Comparison of ENCODE assay signal across 12 cellular contexts in genomic region chr6:35052694-35053565, GRCh38.
DNase-seq lines count a peak whose midpoint lies in the region; ATAC-seq and TF ChIP-seq lines count a peak whose summit lies in the region.
"Had no signal": no experiment of that assay in that cellular context is flagged by ENCODE, and none has a peak within 500 bp of the region (broad histone marks: within the 10 kb centered on the region; RNA-seq: fewer than 3 reads in every experiment).

No MANE protein-coding gene starts in this region.

- no peak overlapping the region for H2AFZ ChIP-seq in H9 (ENCODE audit: low read length)

- no peak overlapping the region for H2BK12ac ChIP-seq in H9 (ENCODE audit: insufficient read length, low read depth, low read length)

- no peaks in the 10 kb centered on the region for H3K27me3 Mint-ChIP-seq in H9 (ENCODE audit: low read depth)
- H3K27me3 Mint-ChIP-seq: memory B cell had no signal

- H2BK20ac ChIP-seq in H9 (ENCODE audit: low read depth, low read length, poor library complexity, severe bottlenecking), result no peak overlapping the region

- no peak overlapping the region for H3K4me3 Mint-ChIP-seq in H9
- H3K4me3 Mint-ChIP-seq: memory B cell had no signal

- H3K27ac ChIP-seq in H9 (ENCODE audit: insufficient read length, low read depth, low read length) (no peak overlapping the region), right cardiac atrium (ENCODE audit: low read length) (peak overlapping the region; percentile 84), sigmoid colon (peak overlapping the region; percentile 84 to 92 (median 88)), coronary artery (peak overlapping the region in 1 of 2 donors; percentile 79)

- no peaks in the 10 kb centered on the region for H4K20me1 ChIP-seq in H9 (ENCODE audit: control insufficient read depth, insufficient read depth, insufficient read length)

- H4K91ac ChIP-seq in H9 (ENCODE audit: insufficient read length, low read depth, low read length), result no peak overlapping the region

- no peak overlapping the region for H2BK5ac ChIP-seq in H9 (ENCODE audit: insufficient read length, low read length)

- no peak for TF ChIP-seq CTCF in H9 (conservative IDR thresholded peaks at IDR 0.05)
- no peak for TF ChIP-seq CTCF in sigmoid colon (IDR thresholded peaks at IDR 0.05)
- TF ChIP-seq CTCF in coronary artery (IDR thresholded peaks at IDR 0.05), result no peak

- H3K4me3 ChIP-seq in right cardiac atrium (ENCODE audit: low read length), result no peak overlapping the region
- H3K4me3 ChIP-seq in sigmoid colon, result peak overlapping the region in 1 of 4 donors; percentile 2
- H3K4me3 ChIP-seq in coronary artery, result no peak overlapping the region

- H3T11ph ChIP-seq in H9 (ENCODE audit: low read length), result no peak overlapping the region

- intact Hi-C loops in right cardiac atrium (cut with DNase I) (no loop called here), sigmoid colon (cut with DNase I) (no loop called here)

- H3K18ac ChIP-seq in H9 (ENCODE audit: insufficient read length, low read depth, low read length), result no peak overlapping the region

- H3K36me3 Mint-ChIP-seq in H9 (ENCODE audit: insufficient read depth in 1 of 3, low read depth in 3 of 3), result peaks cover 3 to 29% (median 22%) of the 10 kb centered on the region in 3 experiments; a peak in 6 of 7 replicates

- no peak overlapping the region for H3K23ac ChIP-seq in H9 (ENCODE audit: insufficient read length, low read depth, low read length)

- H3K4me1 ChIP-seq in H9 (ENCODE audit: insufficient read depth, low read length), result peaks cover 2% of the 10 kb centered on the region; the same call in 1 of the 2 replicates
- peaks cover 41% of the 10 kb centered on the region for H3K4me1 ChIP-seq in right cardiac atrium (ENCODE audit: control insufficient read depth, insufficient read depth, low read length)
- H3K4me1 ChIP-seq in sigmoid colon, result peaks cover 0 to 95% (median 81%) of the 10 kb centered on the region in 4 donors

- WGBS in H9 (ENCODE audit: extremely low coverage, insufficient read length, low lambda C conversion rate), result no CpG with 5 or more reads among the region's 9 CpGs
- WGBS in right cardiac atrium, result 46% methylated on average over 9 of the region's 9 CpGs
- WGBS in sigmoid colon, 2 donors, result 67 to 81% methylated on average over 9 of the region's 9 CpGs

- no peaks in the 10 kb centered on the region for H3K9me3 Mint-ChIP-seq in H9
- H3K9me3 Mint-ChIP-seq: memory B cell had no signal

- H3K4me2 ChIP-seq in H9 (ENCODE audit: insufficient read depth, insufficient read length, low read length), result no peak overlapping the region

- peak overlapping the region in 2 of 3 experiments; percentile 73 to 79; a peak in 2 of 7 replicates for H3K27ac Mint-ChIP-seq in H9
- H3K27ac Mint-ChIP-seq: memory B cell had no signal

- H3K4me1 Mint-ChIP-seq in H9, result peaks cover 3 to 8% of the 10 kb centered on the region in 2 experiments
- H3K4me1 Mint-ChIP-seq: memory B cell had no signal

- no peak overlapping the region for H4K5ac ChIP-seq in H9 (ENCODE audit: insufficient read length, low read depth, low read length)

- H2BK120ac ChIP-seq in H9 (ENCODE audit: low read depth, low read length, poor library complexity, severe bottlenecking), result no peak overlapping the region

- TF ChIP-seq POLR2A in sigmoid colon (IDR thresholded peaks at IDR 0.05), result peak in 1 of 2 donors; percentile 29

- no peak overlapping the region for H2AK5ac ChIP-seq in H9 (ENCODE audit: insufficient read length, low read length)

- TF ChIP-seq EP300 in sigmoid colon (IDR thresholded peaks at IDR 0.05), result peak in 1 of 4 donors; percentile 30

- H3K9me3 ChIP-seq in H9 (ENCODE audit: control insufficient read depth, low read depth, low read length) (no peaks in the 10 kb centered on the region), right cardiac atrium (ENCODE audit: control insufficient read depth, low read length) (no peaks in the 10 kb centered on the region), sigmoid colon (no peaks in the 10 kb centered on the region)

- no peak overlapping the region for H2BK15ac ChIP-seq in H9 (ENCODE audit: low read depth, low read length)

- H3K9ac ChIP-seq in H9 (ENCODE audit: extremely low read depth, insufficient read length, low read length), result no peak overlapping the region

- ATAC-seq in right cardiac atrium (peak; percentile 67 to 70), HG03521 (IDR thresholded peaks at IDR 0.05; ENCODE audit: unreplicated experiment) (no peak)

- H3K27me3 ChIP-seq in H9 (ENCODE audit: insufficient read depth, low read length) (no peaks in the 10 kb centered on the region), right cardiac atrium (ENCODE audit: control insufficient read depth, insufficient read depth) (no peaks in the 10 kb centered on the region), sigmoid colon (no peaks in the 10 kb centered on the region)

- no peaks in the 10 kb centered on the region for H3K23me2 ChIP-seq in H9 (ENCODE audit: insufficient read length, low read depth, low read length, poor library complexity, severe bottlenecking)

- no peak overlapping the region for H3K14ac ChIP-seq in H9 (ENCODE audit: insufficient read depth, low read length)

- H3K56ac ChIP-seq in H9 (ENCODE audit: insufficient read length, low read depth, low read length), result no peak overlapping the region

- H4K8ac ChIP-seq in H9 (replicated peaks; ENCODE audit: insufficient read length, low read depth, low read length), result no peak overlapping the region

- H3K36me3 ChIP-seq in sigmoid colon, result peaks cover 0 to 35% (median 12%) of the 10 kb centered on the region in 4 donors

- H3K4ac ChIP-seq in H9 (ENCODE audit: low read depth, low read length), result no peak overlapping the region

- H3K79me1 ChIP-seq in H9 (ENCODE audit: insufficient read depth, low read depth, low read length, poor library complexity, severe bottlenecking), result no peaks in the 10 kb centered on the region

- no peaks in the 10 kb centered on the region for H3K79me2 ChIP-seq in H9 (ENCODE audit: insufficient read depth, low read length)

- DNase-seq in H9 (no peak), astrocyte of the hippocampus (ENCODE audit: low read depth, low spot score) (peak; percentile 15), right cardiac atrium (peak; percentile 52 to 83 (median 74)), sigmoid colon (peak; percentile 88), activated T-cell treated with anti-CD3 and anti-CD28 coated beads for 4 hours (no peak), GM19238 (ENCODE audit: insufficient read length, low spot score) (no peak), coronary artery (ENCODE audit: low spot score) (no peak)
- DNase-seq: activated CD4-positive, CD25-positive, alpha-beta regulatory T cell; Calu3; stimulated activated CD8-positive, alpha-beta memory T cell treated with anti-CD3 and anti-CD28 coated beads, Interleukin-4, amount 100 ng/mL, for 48 hours had no signal

Comparison
In these comparisons a context has a peak if more than half of its experiments do, and no peak if none do; other contexts are left out.
1. DNase-seq: peak in astrocyte of the hippocampus (single experiment), right cardiac atrium (3 of 3) and sigmoid colon (single experiment); none in H9 (single experiment), activated T-cell treated with anti-CD3 and anti-CD28 coated beads for 4 hours (single experiment), GM19238 (single experiment) and coronary artery (single experiment).